Comparison of ENCODE assay signal across 8 cellular contexts in genomic region chr17:82300707-82301270, GRCh38. TPM values are rescaled to one million over a fixed set of nuclear protein-coding genes. Genes with fewer than 3 reads are reported as not detected.
DNase-seq lines count a peak whose midpoint lies in the region; ATAC-seq, FAIRE-seq and TF ChIP-seq lines count a peak whose summit lies in the region.

No MANE protein-coding gene starts in this region.

- H3K9me2 ChIP-seq in SU-DHL-6 (replicated peaks; ENCODE audit: insufficient read depth, low read length): no peaks in the 10 kb centered on the region

- H3K79me2 ChIP-seq in SU-DHL-6 (ENCODE audit: insufficient read depth, low read length) (no peaks in the 10 kb centered on the region), astrocyte (ENCODE audit: insufficient read depth, low read length) (no peaks in the 10 kb centered on the region)

- ATAC-seq in GM21390 (IDR thresholded peaks at IDR 0.05; ENCODE audit: unreplicated experiment) (no peak), GM19324 (IDR thresholded peaks at IDR 0.05; ENCODE audit: low FRiP score, unreplicated experiment) (no peak)

- H3K27ac Mint-ChIP-seq in CD14-positive monocyte (peak overlapping the region in 3 of 7 donors; percentile 18 to 72 (median 68)), HFFc6 (no peak overlapping the region), astrocyte (ENCODE audit: unreplicated experiment) (no peak overlapping the region)

- H3K4me1 Mint-ChIP-seq in CD14-positive monocyte (peaks cover 47% of the 10 kb centered on the region), HFFc6 (ENCODE audit: low read depth) (peaks cover 29% of the 10 kb centered on the region), astrocyte (ENCODE audit: low read depth, unreplicated experiment) (peaks cover 3% of the 10 kb centered on the region)

- DNase-seq in CD14-positive monocyte (ENCODE audit: low spot score) (peak; percentile 80), HFFc6 (peak; percentile 58), astrocyte (ENCODE audit: low read depth) (no peak), right atrium auricular region (ENCODE audit: low spot score) (peak; percentile 65)
- peak; percentile 66 for DNase-seq in stimulated activated CD4-positive, alpha-beta T cell treated with anti-CD3 and anti-CD28 coated beads, Interleukin-12 subunit alpha, Interleukin-12 subunit beta, amount 100 ng/mL, for 4 hours

- H3K4me1 ChIP-seq in astrocyte (ENCODE audit: insufficient read depth, low read length) (peaks cover 21% of the 10 kb centered on the region), right atrium auricular region (peaks cover 0 to 33% of the 10 kb centered on the region in 2 donors)

- H3K27me3 ChIP-seq in SU-DHL-6 (ENCODE audit: low read length) (no peaks in the 10 kb centered on the region), astrocyte (ENCODE audit: insufficient read depth, low read length) (peaks cover 2% of the 10 kb centered on the region), right atrium auricular region (no peaks in the 10 kb centered on the region)

- intact Hi-C loops in CD14-positive monocyte (cut with micrococcal nuclease): no loop called here

- no peaks in the 10 kb centered on the region for H4K20me1 ChIP-seq in SU-DHL-6 (ENCODE audit: low read depth, low read length)
- H4K20me1 ChIP-seq in astrocyte (ENCODE audit: insufficient read depth, low read length): no peaks in the 10 kb centered on the region

- H2AFZ ChIP-seq in SU-DHL-6 (ENCODE audit: low read depth, low read length, severe bottlenecking) (no peak overlapping the region), astrocyte (ENCODE audit: low read depth, low read length) (peak overlapping the region; percentile 7)

- H3K4me2 ChIP-seq in SU-DHL-6 (ENCODE audit: low read depth, low read length, poor library complexity, severe bottlenecking) (no peak overlapping the region), astrocyte (ENCODE audit: low read length) (no peak overlapping the region)

- H3K4me3 Mint-ChIP-seq in CD14-positive monocyte (peak overlapping the region; percentile 21 to 27), HFFc6 (no peak overlapping the region), astrocyte (ENCODE audit: unreplicated experiment) (no peak overlapping the region)

- H3K27me3 Mint-ChIP-seq in CD14-positive monocyte (ENCODE audit: low read depth in 3 of 3): peaks cover 32 to 55% (median 42%) of the 10 kb centered on the region in 3 donors
- H3K27me3 Mint-ChIP-seq in HFFc6 (ENCODE audit: insufficient read depth): peaks cover 3% of the 10 kb centered on the region
- H3K27me3 Mint-ChIP-seq in astrocyte (ENCODE audit: low read depth, unreplicated experiment): peaks cover 27% of the 10 kb centered on the region

- H3K9me3 Mint-ChIP-seq in CD14-positive monocyte: peaks cover 0 to 2% (median 0%) of the 10 kb centered on the region in 7 donors
- H3K9me3 Mint-ChIP-seq in HFFc6: no peaks in the 10 kb centered on the region
- H3K9me3 Mint-ChIP-seq in astrocyte (ENCODE audit: unreplicated experiment): no peaks in the 10 kb centered on the region

- H3K9ac ChIP-seq in SU-DHL-6 (ENCODE audit: low read length) (no peak overlapping the region), astrocyte (ENCODE audit: low read length) (no peak overlapping the region)

- H3K9me3 ChIP-seq in SU-DHL-6 (ENCODE audit: insufficient read depth, low read length) (no peaks in the 10 kb centered on the region), astrocyte (ENCODE audit: insufficient read depth, low read depth, low read length) (no peaks in the 10 kb centered on the region), right atrium auricular region (no peaks in the 10 kb centered on the region)

- TF ChIP-seq CTCF in CD14-positive monocyte (IDR thresholded peaks at IDR 0.05) (peak; percentile 95), HFFc6 (IDR thresholded peaks at IDR 0.05) (peak; percentile 91), SU-DHL-6 (IDR thresholded peaks at IDR 0.05; ENCODE audit: insufficient read depth, low read length, poor library complexity, severe bottlenecking) (peak; percentile 68), astrocyte (IDR thresholded peaks at IDR 0.05; ENCODE audit: insufficient read depth, low read depth, low read length) (peak; percentile 36), right atrium auricular region (IDR thresholded peaks at IDR 0.05) (peak; percentile 62 to 80)

- peaks cover 3% of the 10 kb centered on the region; the same call in 1 of the 2 replicates for H3F3A ChIP-seq in SU-DHL-6 (ENCODE audit: insufficient read depth)

- H3K36me3 Mint-ChIP-seq in CD14-positive monocyte (no peaks in the 10 kb centered on the region), HFFc6 (ENCODE audit: low read depth) (no peaks in the 10 kb centered on the region), astrocyte (ENCODE audit: low read depth, unreplicated experiment) (no peaks in the 10 kb centered on the region)

- H3K4me3 ChIP-seq in SU-DHL-6 (ENCODE audit: insufficient read depth, low read length, poor library complexity, severe bottlenecking): no peak overlapping the region
- H3K4me3 ChIP-seq in astrocyte (ENCODE audit: insufficient read depth, low read depth, low read length): no peak overlapping the region
- no peak overlapping the region for H3K4me3 ChIP-seq in right atrium auricular region

- H3K27ac ChIP-seq in SU-DHL-6 (ENCODE audit: low read depth, low read length): no peak overlapping the region
- H3K27ac ChIP-seq in astrocyte (ENCODE audit: low read depth, low read length): no peak overlapping the region
- H3K27ac ChIP-seq in right atrium auricular region: no peak overlapping the region

- H3K36me3 ChIP-seq in SU-DHL-6 (ENCODE audit: low read length) (no peaks in the 10 kb centered on the region), astrocyte (ENCODE audit: insufficient read depth, low read length) (no peaks in the 10 kb centered on the region), right atrium auricular region (no peaks in the 10 kb centered on the region)

- FAIRE-seq in astrocyte (lab: Jason Lieb, UNC): no peak

RNA-seq across cellular contexts. Expression of gene CD7, which starts 16.6 kb away (rescaled TPM):
- under 1 TPM; 0.38 to 0.42 TPM for polyA plus RNA-seq in CD14-positive monocyte
- total RNA-seq in HFFc6 (2021; fragmentation: NEBNext Ultra II Directional; extraction: Animal tissue kit (Norgen Biotek cat#: 25700)): under 1 TPM in 1 of 6 experiments, not detected in 5; 0.20 TPM
- total RNA-seq in astrocyte (0.18 and 0.24 TPM in 2 replicates), right atrium auricular region (1 to 10 TPM in 1 of 2 donors, not detected in 1; 1.7 TPM)

RNA-seq across cellular contexts. Expression of gene CSNK1D, which starts 27.3 kb away (rescaled TPM):
- polyA plus RNA-seq in CD14-positive monocyte: 10 to 100 TPM; 47.0 to 60.9 TPM
- total RNA-seq in HFFc6 (2021; fragmentation: NEBNext Ultra II Directional; extraction: Animal tissue kit (Norgen Biotek cat#: 25700)): 100 to 1,000 TPM; 116 to 128 (median 118) TPM
- 146 and 153 TPM in 2 replicates for total RNA-seq in astrocyte
- total RNA-seq in right atrium auricular region: 10 to 100 TPM; 31.3 to 32.9 TPM

RNA-seq across cellular contexts. Expression of gene SECTM1, which starts 32.8 kb away (rescaled TPM):
- polyA plus RNA-seq in CD14-positive monocyte: 100 to 1,000 TPM; 136 to 209 TPM
- total RNA-seq in HFFc6 (2021; fragmentation: NEBNext Ultra II Directional; extraction: Animal tissue kit (Norgen Biotek cat#: 25700)): 1 to 10 TPM; 1.7 to 3.9 (median 2.8) TPM
- total RNA-seq in astrocyte (0.27 TPM in 1 of 2 replicates, not detected in the other), right atrium auricular region (1 to 10 TPM; 3.1 to 7.7 TPM)

RNA-seq across cellular contexts. Expression of gene TEX19, which starts 58.3 kb away (rescaled TPM):
- not detected for polyA plus RNA-seq in CD14-positive monocyte
- total RNA-seq in HFFc6 (2021; fragmentation: NEBNext Ultra II Directional; extraction: Animal tissue kit (Norgen Biotek cat#: 25700)): under 1 TPM in 2 of 6 experiments, not detected in 4; 0.10 to 0.14 TPM
- total RNA-seq in astrocyte (not detected in 2 replicates), right atrium auricular region (not detected)

Comparison
In these comparisons a context has a peak if more than half of its experiments do, and no peak if none do; other contexts are left out.
1. H3K4me3 Mint-ChIP-seq: peak in CD14-positive monocyte (2 of 2); none in HFFc6 (single experiment) and astrocyte (single experiment).
2. CTCF ChIP-seq: peak in every context shown above with its lines; median percentile 95 in CD14-positive monocyte; 91 in HFFc6; 71 in right atrium auricular region; 68 in SU-DHL-6; 36 in astrocyte.